ENCODE assay signal across 17 cellular contexts in genomic region chr4:151355155-151355554, GRCh38. TPM values are rescaled to one million over a fixed set of nuclear protein-coding genes. Genes with fewer than 3 reads are reported as not detected.
A peak's percentile ranks its signal among the peaks of the same experiment; 100 is the strongest.
DNase-seq lines count a peak whose midpoint lies in the region; ATAC-seq and TF ChIP-seq lines count a peak whose summit lies in the region.
"Had no signal": no experiment of that assay in that cellular context is flagged by ENCODE, and none has a peak within 500 bp of the region (broad histone marks: within the 10 kb centered on the region; RNA-seq: fewer than 3 reads in every experiment).

No MANE protein-coding gene starts in this region.

- H3K36me3 Mint-ChIP-seq in activated CD8-positive, alpha-beta memory T cell treated with anti-CD3 and anti-CD28 coated beads, Interleukin-2, amount 10 ng/mL, durations not matched to agents 7 days and 5 days: no peaks in the 10 kb centered on the region
- H3K36me3 Mint-ChIP-seq: CD8-positive, alpha-beta memory T cell had no signal

- H3K4me1 ChIP-seq in suprapubic skin: peaks cover 9% of the 10 kb centered on the region
- H3K4me1 ChIP-seq: Caco-2 had no signal

- no peaks in the 10 kb centered on the region for H3K9me3 ChIP-seq in suprapubic skin
- H3K9me3 ChIP-seq: Caco-2 had no signal

- DNase-seq in NCI-H2171 treated with DMSO at 0.1 percent for 48 hours (lab: John Stamatoyannopoulos, UW): peak; percentile 3
- DNase-seq in NCI-H2171 (lab: John Stamatoyannopoulos, UW): no peak
- peak; percentile 58 for DNase-seq in RWPE1 (ENCODE audit: low spot score)
- peak; percentile 18 for DNase-seq in epithelial cell of prostate (ENCODE audit: low read depth, low spot score)
- no peak for DNase-seq in suprapubic skin (ENCODE audit: low spot score in 2 of 2)
- no peak for DNase-seq in activated CD8-positive, alpha-beta memory T cell treated with anti-CD3 and anti-CD28 coated beads, Interleukin-2, amount 10 ng/mL, durations not matched to agents 7 days and 5 days
- no peak for DNase-seq in ecto neural progenitor cell (ENCODE audit: low spot score)
- DNase-seq in activated naive CD4-positive, alpha-beta T cell treated with anti-CD3 and anti-CD28 coated beads, Interleukin-2, amount 50 U/mL, for 16 hours: no peak
- DNase-seq: 8988T; AML-193; Caco-2; CD8-positive, alpha-beta memory T cell; DND-41; GDM1; GOT3; H9 had no signal

- peaks cover 19% of the 10 kb centered on the region for H3K27me3 Mint-ChIP-seq in activated CD8-positive, alpha-beta memory T cell treated with anti-CD3 and anti-CD28 coated beads, Interleukin-2, amount 10 ng/mL, durations not matched to agents 7 days and 5 days

- no peaks in the 10 kb centered on the region for H3K36me3 ChIP-seq in suprapubic skin
- H3K36me3 ChIP-seq: BLaER1 had no signal

- no peak overlapping the region for H3K27ac Mint-ChIP-seq in activated CD8-positive, alpha-beta memory T cell treated with anti-CD3 and anti-CD28 coated beads, Interleukin-2, amount 10 ng/mL, durations not matched to agents 7 days and 5 days
- H3K27ac Mint-ChIP-seq: CD8-positive, alpha-beta memory T cell; H9 had no signal

- no peak overlapping the region for H3K4me3 ChIP-seq in suprapubic skin
- H3K4me3 ChIP-seq: BLaER1 had no signal

- TF ChIP-seq EP300 in suprapubic skin (IDR thresholded peaks at IDR 0.05): no peak

- H3K4me1 Mint-ChIP-seq in activated CD8-positive, alpha-beta memory T cell treated with anti-CD3 and anti-CD28 coated beads, Interleukin-2, amount 10 ng/mL, durations not matched to agents 7 days and 5 days: no peaks in the 10 kb centered on the region
- H3K4me1 Mint-ChIP-seq: CD8-positive, alpha-beta memory T cell had no signal

- TF ChIP-seq CTCF in RWPE1 (conservative IDR thresholded peaks at IDR 0.05; ENCODE audit: low read depth): no peak
- no peak for TF ChIP-seq CTCF in suprapubic skin (IDR thresholded peaks at IDR 0.05)

- H3K27ac ChIP-seq in RWPE1 (no peak overlapping the region), epithelial cell of prostate (no peak overlapping the region), suprapubic skin (peak overlapping the region; percentile 34)
- H3K27ac ChIP-seq: BLaER1 had no signal

- POLR2A ChIA-PET in RWPE1 (lab: Yijun Ruan, JAX; ENCODE audit: low non-redundant PET): interaction anchor here (0.6 to 0.8 kb wide), 2 partner anchors 29 to 993 kb away, joined by 3 to 7 read pairs; partner anchors contain the start of gene SH3D19

- no peaks in the 10 kb centered on the region for H3K27me3 ChIP-seq in suprapubic skin
- H3K27me3 ChIP-seq: BLaER1 had no signal

- no peak overlapping the region for H3K4me3 Mint-ChIP-seq in activated CD8-positive, alpha-beta memory T cell treated with anti-CD3 and anti-CD28 coated beads, Interleukin-2, amount 10 ng/mL, durations not matched to agents 7 days and 5 days
- H3K4me3 Mint-ChIP-seq: CD8-positive, alpha-beta memory T cell; H9 had no signal

- WGBS in suprapubic skin: 56% methylated on average over 4 of the region's 4 CpGs

- no peaks in the 10 kb centered on the region for H3K9me3 Mint-ChIP-seq in activated CD8-positive, alpha-beta memory T cell treated with anti-CD3 and anti-CD28 coated beads, Interleukin-2, amount 10 ng/mL, durations not matched to agents 7 days and 5 days (ENCODE audit: low read depth)

- CTCF ChIA-PET in RWPE1 (lab: Yijun Ruan, JAX): interaction anchor here (0.6 to 1.3 kb wide), 2 partner anchors 10 to 274 kb away, joined by 3 to 4 read pairs; no protein-coding TSS in a partner anchor
- CTCF ChIA-PET in activated CD8-positive, alpha-beta memory T cell treated with anti-CD3 and anti-CD28 coated beads, Interleukin-2, amount 10 ng/mL, durations not matched to agents 7 days and 5 days (lab: Charles Lee): no interaction called here

- ATAC-seq in activated CD8-positive, alpha-beta memory T cell treated with anti-CD3 and anti-CD28 coated beads, Interleukin-2, amount 10 ng/mL, durations not matched to agents 7 days and 5 days: no peak

- no peak for TF ChIP-seq POLR2A in suprapubic skin (IDR thresholded peaks at IDR 0.05)

RNA-seq across cellular contexts. Expression of gene SH3D19, which starts 29.8 kb away (rescaled TPM):
- total RNA-seq in suprapubic skin: 100 to 1,000 TPM in 1 of 4 donors, 10 to 100 TPM in 3; 54.4 to 148 (median 79.1) TPM
- not detected for total RNA-seq in activated CD8-positive, alpha-beta memory T cell treated with anti-CD3 and anti-CD28 coated beads, Interleukin-2, amount 10 ng/mL, durations not matched to agents 7 days and 5 days
- total RNA-seq: CD8-positive, alpha-beta memory T cell had no signal

RNA-seq across cellular contexts. Expression of gene FHIP1A, which starts 53.8 kb away (rescaled TPM):
- 100 to 1,000 TPM in 3 of 4 donors, 10 to 100 TPM in 1; 90.3 to 105 (median 101) TPM for total RNA-seq in suprapubic skin
- total RNA-seq in activated CD8-positive, alpha-beta memory T cell treated with anti-CD3 and anti-CD28 coated beads, Interleukin-2, amount 10 ng/mL, durations not matched to agents 7 days and 5 days: not detected

Comparison
In these comparisons a context has a peak if more than half of its experiments do, and no peak if none do; other contexts are left out.
1. DNase-seq: peak in NCI-H2171 treated with DMSO at 0.1 percent for 48 hours (single experiment), RWPE1 (single experiment) and epithelial cell of prostate (single experiment); none in NCI-H2171 (single experiment), suprapubic skin (0 of 2), activated CD8-positive, alpha-beta memory T cell treated with anti-CD3 and anti-CD28 coated beads, Interleukin-2, amount 10 ng/mL, durations not matched to agents 7 days and 5 days (single experiment), ecto neural progenitor cell (single experiment) and activated naive CD4-positive, alpha-beta T cell treated with anti-CD3 and anti-CD28 coated beads, Interleukin-2, amount 50 U/mL, for 16 hours (single experiment).
2. RNA of gene SH3D19, which starts 29.8 kb away (total RNA-seq): 54.4 to 148 TPM in suprapubic skin; not detected in activated CD8-positive, alpha-beta memory T cell treated with anti-CD3 and anti-CD28 coated beads, Interleukin-2, amount 10 ng/mL, durations not matched to agents 7 days and 5 days; every median in the first group is over 10 times any median in the second.
3. RNA of gene FHIP1A, which starts 53.8 kb away (total RNA-seq): 90.3 to 105 TPM in suprapubic skin; not detected in activated CD8-positive, alpha-beta memory T cell treated with anti-CD3 and anti-CD28 coated beads, Interleukin-2, amount 10 ng/mL, durations not matched to agents 7 days and 5 days; every median in the first group is over 10 times any median in the second.